Comparison of ENCODE assay signal across 1 cellular context in the genomic region with DNA sequence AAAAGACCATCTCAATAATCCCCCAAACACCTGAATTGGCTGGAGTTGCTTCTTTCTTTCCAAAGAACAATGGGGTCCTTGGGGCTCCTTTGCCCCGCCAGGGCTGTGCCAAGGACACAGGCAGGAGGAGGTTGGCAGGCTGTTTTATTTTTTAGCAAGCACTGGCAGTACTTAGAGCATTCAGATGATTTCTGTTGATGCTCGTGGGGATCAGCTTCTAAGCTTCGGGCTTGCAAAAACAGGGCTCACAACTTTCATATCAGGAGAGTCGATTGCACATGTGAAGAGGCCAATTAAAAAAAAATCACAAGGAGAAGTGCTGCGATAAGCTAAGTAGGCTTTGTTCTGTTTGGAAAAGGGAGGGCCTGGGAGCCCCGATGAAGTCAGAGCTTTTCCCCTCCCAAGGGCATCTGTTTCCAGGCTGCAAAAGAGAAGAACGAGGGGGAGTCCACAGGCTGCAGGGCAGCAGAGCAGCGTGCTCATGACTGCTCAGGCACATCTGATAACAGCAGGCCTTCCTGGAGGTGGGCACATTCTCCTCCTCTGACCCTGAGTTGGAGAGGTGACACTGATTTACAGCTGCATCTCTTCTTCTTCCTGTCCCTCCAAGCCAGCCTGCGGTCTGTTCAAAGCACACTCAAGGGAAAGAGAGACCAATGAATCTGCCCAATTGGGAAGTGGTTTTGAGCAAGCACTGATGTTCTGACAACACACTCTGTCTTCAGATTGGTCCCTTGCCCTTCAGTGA.
A peak's percentile ranks its signal among the peaks of the same experiment; 100 is the strongest.
TF ChIP-seq lines count a peak whose summit lies in the region.

No MANE protein-coding gene starts in this region.

TF ChIP-seq in SK-N-SH, 30 proteins besides CTCF, POLR2A, EP300 and RAD21 (continued from another document):
- TF ChIP-seq, protein P1, sequence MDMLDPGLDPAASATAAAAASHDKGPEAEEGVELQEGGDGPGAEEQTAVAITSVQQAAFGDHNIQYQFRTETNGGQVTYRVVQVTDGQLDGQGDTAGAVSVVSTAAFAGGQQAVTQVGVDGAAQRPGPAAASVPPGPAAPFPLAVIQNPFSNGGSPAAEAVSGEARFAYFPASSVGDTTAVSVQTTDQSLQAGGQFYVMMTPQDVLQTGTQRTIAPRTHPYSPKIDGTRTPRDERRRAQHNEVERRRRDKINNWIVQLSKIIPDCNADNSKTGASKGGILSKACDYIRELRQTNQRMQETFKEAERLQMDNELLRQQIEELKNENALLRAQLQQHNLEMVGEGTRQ (IDR thresholded peaks at IDR 0.05; ENCODE audit: borderline replicate concordance, low read depth, low read length), result no peak
- TF ChIP-seq, protein P2, sequence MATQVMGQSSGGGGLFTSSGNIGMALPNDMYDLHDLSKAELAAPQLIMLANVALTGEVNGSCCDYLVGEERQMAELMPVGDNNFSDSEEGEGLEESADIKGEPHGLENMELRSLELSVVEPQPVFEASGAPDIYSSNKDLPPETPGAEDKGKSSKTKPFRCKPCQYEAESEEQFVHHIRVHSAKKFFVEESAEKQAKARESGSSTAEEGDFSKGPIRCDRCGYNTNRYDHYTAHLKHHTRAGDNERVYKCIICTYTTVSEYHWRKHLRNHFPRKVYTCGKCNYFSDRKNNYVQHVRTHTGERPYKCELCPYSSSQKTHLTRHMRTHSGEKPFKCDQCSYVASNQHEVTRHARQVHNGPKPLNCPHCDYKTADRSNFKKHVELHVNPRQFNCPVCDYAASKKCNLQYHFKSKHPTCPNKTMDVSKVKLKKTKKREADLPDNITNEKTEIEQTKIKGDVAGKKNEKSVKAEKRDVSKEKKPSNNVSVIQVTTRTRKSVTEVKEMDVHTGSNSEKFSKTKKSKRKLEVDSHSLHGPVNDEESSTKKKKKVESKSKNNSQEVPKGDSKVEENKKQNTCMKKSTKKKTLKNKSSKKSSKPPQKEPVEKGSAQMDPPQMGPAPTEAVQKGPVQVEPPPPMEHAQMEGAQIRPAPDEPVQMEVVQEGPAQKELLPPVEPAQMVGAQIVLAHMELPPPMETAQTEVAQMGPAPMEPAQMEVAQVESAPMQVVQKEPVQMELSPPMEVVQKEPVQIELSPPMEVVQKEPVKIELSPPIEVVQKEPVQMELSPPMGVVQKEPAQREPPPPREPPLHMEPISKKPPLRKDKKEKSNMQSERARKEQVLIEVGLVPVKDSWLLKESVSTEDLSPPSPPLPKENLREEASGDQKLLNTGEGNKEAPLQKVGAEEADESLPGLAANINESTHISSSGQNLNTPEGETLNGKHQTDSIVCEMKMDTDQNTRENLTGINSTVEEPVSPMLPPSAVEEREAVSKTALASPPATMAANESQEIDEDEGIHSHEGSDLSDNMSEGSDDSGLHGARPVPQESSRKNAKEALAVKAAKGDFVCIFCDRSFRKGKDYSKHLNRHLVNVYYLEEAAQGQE (IDR thresholded peaks at IDR 0.05; ENCODE audit: low read depth, low read length), result 0 out of 2 replicates have a peak, but pooled peaks have one; percentile 33
- no peak for TF ChIP-seq EZH2phosphoT487 (IDR thresholded peaks at IDR 0.05; ENCODE audit: borderline replicate concordance, low read depth)
- no peak for TF ChIP-seq YY1 (IDR thresholded peaks at IDR 0.05; ENCODE audit: low read depth)
- peak; percentile 77 for TF ChIP-seq FOXJ3 (CRISPR knock-in tag; IDR thresholded peaks at IDR 0.05)
- TF ChIP-seq MEF2A (IDR thresholded peaks at IDR 0.05; ENCODE audit: borderline replicate concordance, low read depth), result no peak
- TF ChIP-seq RCOR1 (IDR thresholded peaks at IDR 0.05; ENCODE audit: low read length), result no peak; the same call in 1 of the 2 replicates
- TF ChIP-seq IRF3 (IDR thresholded peaks at IDR 0.05; ENCODE audit: low read depth, low read length), result no peak
- TF ChIP-seq, protein P3, sequence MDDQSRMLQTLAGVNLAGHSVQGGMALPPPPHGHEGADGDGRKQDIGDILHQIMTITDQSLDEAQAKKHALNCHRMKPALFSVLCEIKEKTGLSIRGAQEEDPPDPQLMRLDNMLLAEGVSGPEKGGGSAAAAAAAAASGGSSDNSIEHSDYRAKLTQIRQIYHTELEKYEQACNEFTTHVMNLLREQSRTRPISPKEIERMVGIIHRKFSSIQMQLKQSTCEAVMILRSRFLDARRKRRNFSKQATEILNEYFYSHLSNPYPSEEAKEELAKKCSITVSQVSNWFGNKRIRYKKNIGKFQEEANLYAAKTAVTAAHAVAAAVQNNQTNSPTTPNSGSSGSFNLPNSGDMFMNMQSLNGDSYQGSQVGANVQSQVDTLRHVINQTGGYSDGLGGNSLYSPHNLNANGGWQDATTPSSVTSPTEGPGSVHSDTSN (IDR thresholded peaks at IDR 0.05), result peak; percentile 76
- no peak for TF ChIP-seq TAF1 (IDR thresholded peaks at IDR 0.05; ENCODE audit: borderline replicate concordance, low read depth, low read length)
- peak; percentile 73 for TF ChIP-seq TCF12 (IDR thresholded peaks at IDR 0.05)
- no peak for TF ChIP-seq ZBTB33 (IDR thresholded peaks at IDR 0.05; ENCODE audit: borderline replicate concordance, low read depth)
- no peak; the same call in 1 of the 2 replicates for TF ChIP-seq ELF1 (IDR thresholded peaks at IDR 0.05)
- TF ChIP-seq CHD2 (IDR thresholded peaks at IDR 0.05; ENCODE audit: low read length, partially characterized antibody), result peak; percentile 58
- TF ChIP-seq USF1 (IDR thresholded peaks at IDR 0.05; ENCODE audit: borderline replicate concordance, low read depth), result no peak
- TF ChIP-seq, protein P4, sequence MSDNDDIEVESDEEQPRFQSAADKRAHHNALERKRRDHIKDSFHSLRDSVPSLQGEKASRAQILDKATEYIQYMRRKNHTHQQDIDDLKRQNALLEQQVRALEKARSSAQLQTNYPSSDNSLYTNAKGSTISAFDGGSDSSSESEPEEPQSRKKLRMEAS (IDR thresholded peaks at IDR 0.05; ENCODE audit: low read depth), result peak; percentile 93
- no peak for TF ChIP-seq FOSL2 (IDR thresholded peaks at IDR 0.05; ENCODE audit: borderline replicate concordance, low read depth)
- TF ChIP-seq GATA2 (CRISPR knock-in tag; IDR thresholded peaks at IDR 0.05), result peak; percentile 91
- no peak for TF ChIP-seq SIN3A (IDR thresholded peaks at IDR 0.05; ENCODE audit: borderline replicate concordance, low read depth, low read length)
